In genomic region chr21:25607812-25608737, GRCh38 we compare ENCODE assay signal across 1 cellular context.
TF ChIP-seq lines count a peak whose summit lies in the region.

No MANE protein-coding gene starts in this region.

TF ChIP-seq in HEK293, 187 proteins besides CTCF, POLR2A, EP300 and RAD21 (continued from another document):
- TF ChIP-seq PRDM2 (tag by site-specific recombination; IDR thresholded peaks at IDR 0.05; ENCODE audit: borderline replicate concordance), result no peak
- TF ChIP-seq PRDM1 (tag by site-specific recombination; IDR thresholded peaks at IDR 0.05), result peak; percentile 94
- no peak for TF ChIP-seq ZSCAN30 (tag by site-specific recombination; IDR thresholded peaks at IDR 0.05)
- TF ChIP-seq ZNF266 (tag by site-specific recombination; IDR thresholded peaks at IDR 0.05; ENCODE audit: low read depth), result no peak
- no peak for TF ChIP-seq INSM2 (tag by site-specific recombination; IDR thresholded peaks at IDR 0.05)
- no peak for TF ChIP-seq TSHZ1 (tag by site-specific recombination; IDR thresholded peaks at IDR 0.05; ENCODE audit: borderline replicate concordance)
- TF ChIP-seq GLIS2 (tag by site-specific recombination; IDR thresholded peaks at IDR 0.05), result 0 out of 2 replicates have a peak, but pooled peaks have one; percentile 4
- no peak for TF ChIP-seq ZNF626 (tag by site-specific recombination; IDR thresholded peaks at IDR 0.05)
- TF ChIP-seq GLIS1 (tag by site-specific recombination; IDR thresholded peaks at IDR 0.05), result no peak
- TF ChIP-seq BCL11B (tag by site-specific recombination; IDR thresholded peaks at IDR 0.05; ENCODE audit: low read depth), result no peak
- 0 out of 2 replicates have a peak, but pooled peaks have one; percentile 31 for TF ChIP-seq ZNF10 (tag by site-specific recombination; IDR thresholded peaks at IDR 0.05)
- TF ChIP-seq ZNF555 (tag by site-specific recombination; conservative IDR thresholded peaks at IDR 0.05), result no peak
- TF ChIP-seq ZNF658 (tag by site-specific recombination; IDR thresholded peaks at IDR 0.05), result no peak
- no peak for TF ChIP-seq ATF2 (tag by site-specific recombination; IDR thresholded peaks at IDR 0.05; ENCODE audit: low read depth)
- TF ChIP-seq AEBP2 (tag by site-specific recombination; IDR thresholded peaks at IDR 0.05; ENCODE audit: borderline replicate concordance), result no peak
- peak; percentile 99 for TF ChIP-seq ZNF24 (tag by site-specific recombination; IDR thresholded peaks at IDR 0.05)
- peak; percentile 74; the same call in 1 of the 2 replicates for TF ChIP-seq ZFP37 (tag by site-specific recombination; IDR thresholded peaks at IDR 0.05)
- TF ChIP-seq ZNF571 (tag by site-specific recombination; IDR thresholded peaks at IDR 0.05), result no peak
- no peak for TF ChIP-seq ZNF785 (tag by site-specific recombination; IDR thresholded peaks at IDR 0.05)
- peak; percentile 94 for TF ChIP-seq SCRT2 (tag by site-specific recombination; IDR thresholded peaks at IDR 0.05)
- no peak for TF ChIP-seq ZNF664 (tag by site-specific recombination; IDR thresholded peaks at IDR 0.05)
- 0 out of 2 replicates have a peak, but pooled peaks have one; percentile 23 for TF ChIP-seq ZNF366 (tag by site-specific recombination; conservative IDR thresholded peaks at IDR 0.05)
- TF ChIP-seq ZBTB17 (tag by site-specific recombination; IDR thresholded peaks at IDR 0.05), result peak; percentile 51
- TF ChIP-seq ZNF324 (tag by site-specific recombination; IDR thresholded peaks at IDR 0.05), result 0 out of 2 replicates have a peak, but pooled peaks have one; percentile 42
- TF ChIP-seq HIC1 (tag by site-specific recombination; IDR thresholded peaks at IDR 0.05), result no peak
- no peak for TF ChIP-seq YY2 (tag by site-specific recombination; IDR thresholded peaks at IDR 0.05)
